Comparison of ENCODE assay signal across 19 cellular contexts in the genomic region with DNA sequence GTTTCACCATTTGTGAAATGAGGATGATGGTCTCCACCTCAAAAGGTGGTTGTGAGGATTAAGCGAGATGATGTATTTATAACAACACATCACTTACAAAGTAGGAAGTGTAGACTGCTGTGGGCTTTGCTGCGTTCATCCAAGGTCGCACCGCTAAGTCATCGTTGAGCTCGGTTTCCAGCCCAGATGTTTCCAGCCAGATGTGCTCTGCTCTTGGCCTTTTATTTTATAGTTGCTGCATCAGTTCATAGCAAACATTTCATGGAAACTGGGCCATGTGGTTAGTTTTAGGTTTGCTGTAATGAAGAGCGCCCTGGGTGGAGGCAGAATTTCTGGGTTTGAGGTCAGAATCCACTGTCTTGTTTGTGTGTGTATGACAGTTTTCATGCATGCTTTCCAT.
A peak's percentile ranks its signal among the peaks of the same experiment; 100 is the strongest.
DNase-seq lines count a peak whose midpoint lies in the region; ATAC-seq and TF ChIP-seq lines count a peak whose summit lies in the region.
"Had no signal": no experiment of that assay in that cellular context is flagged by ENCODE, and none has a peak within 500 bp of the region (broad histone marks: within the 10 kb centered on the region; RNA-seq: fewer than 3 reads in every experiment).

No MANE protein-coding gene starts in this region.

- no peak overlapping the region for H2AFZ ChIP-seq in fibroblast of lung (ENCODE audit: low read length)

- no peaks in the 10 kb centered on the region for H3K9me3 ChIP-seq in SK-N-MC (ENCODE audit: low read depth, low read length)
- H3K9me3 ChIP-seq in fibroblast of lung (ENCODE audit: control insufficient read depth, insufficient read depth, low read depth, low read length): no peaks in the 10 kb centered on the region
- H3K9me3 ChIP-seq in body of pancreas: no peaks in the 10 kb centered on the region
- H3K9me3 ChIP-seq: breast epithelium, ovary, Peyer's patch had no signal

- H3K36me3 Mint-ChIP-seq in progenitor cell of endocrine pancreas (ENCODE audit: insufficient read depth) (peaks cover 3% of the 10 kb centered on the region), glutamatergic neuron (ENCODE audit: unreplicated experiment) (peaks cover 8% of the 10 kb centered on the region)

- H3K79me2 ChIP-seq in fibroblast of lung (ENCODE audit: control insufficient read depth, insufficient read depth, low read length): peaks cover 35% of the 10 kb centered on the region

- no peaks in the 10 kb centered on the region for H4K20me1 ChIP-seq in fibroblast of lung (ENCODE audit: control insufficient read depth, extremely low read depth, insufficient read depth, low read length)

- intact Hi-C loops in body of pancreas (cut with DNase I): no loop called here

- H3K9me3 Mint-ChIP-seq in progenitor cell of endocrine pancreas (ENCODE audit: low read depth) (no peaks in the 10 kb centered on the region), glutamatergic neuron (ENCODE audit: unreplicated experiment) (peaks cover 9% of the 10 kb centered on the region)
- H3K9me3 Mint-ChIP-seq: activated T-cell treated with anti-CD3 and anti-CD28 coated beads, Interleukin-2, amount 50 U/mL, for 24 hours had no signal

- WGBS in body of pancreas, 2 donors: 60 to 61% methylated on average over 6 to 7 of the region's 7 CpGs

- H3K4me3 Mint-ChIP-seq in progenitor cell of endocrine pancreas (ENCODE audit: low read depth) (no peak overlapping the region), glutamatergic neuron (ENCODE audit: unreplicated experiment) (no peak overlapping the region)
- H3K4me3 Mint-ChIP-seq: activated T-cell treated with anti-CD3 and anti-CD28 coated beads, Interleukin-2, amount 50 U/mL, for 24 hours had no signal

- peaks cover 10% of the 10 kb centered on the region for H3K4me1 Mint-ChIP-seq in progenitor cell of endocrine pancreas (ENCODE audit: low read depth)
- peaks cover 16% of the 10 kb centered on the region for H3K4me1 Mint-ChIP-seq in glutamatergic neuron (ENCODE audit: low read depth, unreplicated experiment)

- TF ChIP-seq CTCF in AG10803 (conservative IDR thresholded peaks at IDR 0.05; ENCODE audit: low read length) (no peak), fibroblast of lung (conservative IDR thresholded peaks at IDR 0.05 in 1 of 2, IDR thresholded peaks at IDR 0.05 in 1 of 2; ENCODE audit: low read depth in 1 of 2, low read length in 2 of 2) (no peak), progenitor cell of endocrine pancreas (IDR thresholded peaks at IDR 0.05; ENCODE audit: unreplicated experiment) (no peak), body of pancreas (IDR thresholded peaks at IDR 0.05) (no peak), glutamatergic neuron (IDR thresholded peaks at IDR 0.05; ENCODE audit: partially characterized antibody, unreplicated experiment) (no peak)

- no peak for ATAC-seq in body of pancreas

- H3K27me3 Mint-ChIP-seq in progenitor cell of endocrine pancreas: no peaks in the 10 kb centered on the region
- H3K27me3 Mint-ChIP-seq in glutamatergic neuron (ENCODE audit: unreplicated experiment): peaks cover 2% of the 10 kb centered on the region

- no peak for TF ChIP-seq POLR2A in body of pancreas (IDR thresholded peaks at IDR 0.05)

- no peaks in the 10 kb centered on the region for H3K27me3 ChIP-seq in fibroblast of lung (ENCODE audit: control insufficient read depth, insufficient read depth, low read length)
- H3K27me3 ChIP-seq in body of pancreas: no peaks in the 10 kb centered on the region
- H3K27me3 ChIP-seq: breast epithelium, dorsolateral prefrontal cortex, ovary, Peyer's patch had no signal

- peak; percentile 71 for DNase-seq in AG10803 (ENCODE audit: low read depth)
- no peak for DNase-seq in SK-N-MC (ENCODE audit: low read depth, low spot score)
- DNase-seq in fibroblast of lung (ENCODE audit: low read depth in 2 of 2): peak in 1 of 2 donors; percentile 56
- DNase-seq in progenitor cell of endocrine pancreas (ENCODE audit: low spot score, unreplicated experiment): no peak
- DNase-seq in body of pancreas: no peak
- no peak for DNase-seq in NCI-H1694 treated with DMSO at 0.1 percent for 48 hours (lab: John Stamatoyannopoulos, UW)
- DNase-seq in SIG-M5 treated with dmso at 0.1 percent for 504 hours (lab: John Stamatoyannopoulos, UW; ENCODE audit: unreplicated experiment): no peak
- DNase-seq in glutamatergic neuron: no peak
- DNase-seq: activated CD4-positive, alpha-beta T cell treated with anti-CD3 and anti-CD28 coated beads, Interleukin-2, amount 50 U/mL, for 48 hours; activated naive CD4-positive, alpha-beta T cell treated with anti-CD3 and anti-CD28 coated beads, Interleukin-2, amount 50 U/mL, for 16 hours; activated T-cell treated with anti-CD3 and anti-CD28 coated beads, Interleukin-2, amount 50 U/mL, for 24 hours; dorsolateral prefrontal cortex; Karpas-422; left cardiac atrium; NCI-H1417; ovary; Peyer's patch had no signal

- no peaks in the 10 kb centered on the region for H3K36me3 ChIP-seq in SK-N-MC (ENCODE audit: insufficient read depth, low read length)
- H3K36me3 ChIP-seq in fibroblast of lung (ENCODE audit: control insufficient read depth, insufficient read depth, low read length): no peaks in the 10 kb centered on the region
- H3K36me3 ChIP-seq in body of pancreas (replicated peaks in 1 of 2; ENCODE audit: insufficient read depth in 1 of 2, low read depth in 2 of 2): no peaks in the 10 kb centered on the region
- H3K36me3 ChIP-seq: breast epithelium, ovary, Peyer's patch had no signal

- peaks cover 16% of the 10 kb centered on the region for H3K4me1 ChIP-seq in fibroblast of lung (ENCODE audit: control insufficient read depth, extremely low read depth, insufficient read depth, low read length)
- peaks cover 21% of the 10 kb centered on the region for H3K4me1 ChIP-seq in body of pancreas
- H3K4me1 ChIP-seq: breast epithelium, Peyer's patch had no signal

- H3K27ac Mint-ChIP-seq in progenitor cell of endocrine pancreas (peak overlapping the region; percentile 13), glutamatergic neuron (ENCODE audit: unreplicated experiment) (no peak overlapping the region)
- H3K27ac Mint-ChIP-seq: activated T-cell treated with anti-CD3 and anti-CD28 coated beads, Interleukin-2, amount 50 U/mL, for 24 hours had no signal

- H3K9ac ChIP-seq in SK-N-MC (ENCODE audit: insufficient read length) (no peak overlapping the region), fibroblast of lung (ENCODE audit: insufficient read depth, low read length) (peak overlapping the region; percentile 27)

- H3K4me2 ChIP-seq in fibroblast of lung (ENCODE audit: extremely low read depth, insufficient read depth, low read length): peak overlapping the region; percentile 34

- H3K27ac ChIP-seq in SK-N-MC (peak overlapping the region; percentile 92), fibroblast of lung (ENCODE audit: insufficient read depth, low read length) (peak overlapping the region; percentile 87), body of pancreas (peak overlapping the region in 1 of 4 donors; percentile 45)
- H3K27ac ChIP-seq: ovary had no signal

- H3K4me3 ChIP-seq in AG10803 (ENCODE audit: low read length) (no peak overlapping the region), SK-N-MC (peak overlapping the region; percentile 63), fibroblast of lung (replicated peaks in 1 of 4; ENCODE audit: control extremely low read depth in 1 of 4, insufficient read depth in 1 of 4, low read depth in 3 of 4, low read length in 4 of 4) (no peak overlapping the region), body of pancreas (no peak overlapping the region)
- H3K4me3 ChIP-seq: breast epithelium, dorsolateral prefrontal cortex, ovary, Peyer's patch, skin epidermis had no signal
